In the genomic region with DNA sequence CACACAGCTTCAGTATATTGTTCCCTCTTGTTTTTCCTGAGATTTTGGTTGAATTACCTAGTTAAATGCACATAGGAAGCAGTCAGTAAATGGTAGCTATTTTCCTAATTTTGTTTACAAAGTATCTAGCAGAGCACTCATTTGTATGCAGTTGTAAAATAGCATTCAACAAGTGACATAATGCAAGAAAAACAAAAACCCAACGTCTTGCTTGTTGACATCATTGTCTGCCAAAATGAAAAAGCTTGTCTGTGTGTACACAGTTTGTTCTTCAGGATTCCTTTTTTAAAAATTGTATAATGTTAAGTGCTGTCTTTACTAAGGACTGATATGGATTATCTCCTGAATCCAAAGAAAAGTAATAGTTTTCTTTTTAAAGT, we compare ENCODE assay signal across 20 cellular contexts. TPM values are rescaled to one million over a fixed set of nuclear protein-coding genes. Genes with fewer than 3 reads are reported as not detected.
"Had no signal": no experiment of that assay in that cellular context is flagged by ENCODE, and none has a peak within 500 bp of the region (broad histone marks: within the 10 kb centered on the region; RNA-seq: fewer than 3 reads in every experiment).

No MANE protein-coding gene starts in this region.

- DNase-seq: activated CD4-positive, alpha-beta T cell treated with anti-CD3 and anti-CD28 coated beads, Interleukin-2, amount 50 U/mL, for 4 hours; activated gamma-delta T cell treated with Interleukin-2 at 50 U/mL for 16 hours; adrenal gland; cortex of kidney; effector CD4-positive, alpha-beta T cell; gastrocnemius medialis; heart right ventricle; left lung; mammary epithelial cell; stimulated activated CD4-positive, alpha-beta T cell treated with anti-CD3 and anti-CD28 coated beads, Interleukin-12 subunit alpha, Interleukin-12 subunit beta, amount 100 ng/mL, for 4 hours; stimulated activated CD4-positive, alpha-beta T cell treated with anti-CD3 and anti-CD28 coated beads, Interleukin-1b, Interleukin-23, amount 100 ng/mL, for 48 hours; stimulated activated CD8-positive, alpha-beta memory T cell treated with anti-CD3 and anti-CD28 coated beads, Interleukin-4, amount 100 ng/mL, for 48 hours; stimulated activated naive CD4-positive, alpha-beta T cell; upper lobe of right lung; WERI-Rb-1 had no signal

- H3K4me3 ChIP-seq: adrenal gland, breast epithelium, gastrocnemius medialis, heart right ventricle, left lung, upper lobe of right lung had no signal

- FAIRE-seq: astrocyte had no signal

- ATAC-seq: activated naive CD4-positive, alpha-beta T cell treated with anti-CD3 and anti-CD28 coated beads, Interleukin-2, amount 50 U/mL, for 72 hours; esophagus mucosa; gastrocnemius medialis; heart right ventricle; left lung; upper lobe of right lung had no signal

RNA-seq across cellular contexts. Expression of gene VRTN, which starts 2.7 kb away (rescaled TPM):
- polyA plus RNA-seq: adrenal gland, heart right ventricle, mammary epithelial cell, neural cell had no signal
